ENCODE assay signal across 20 cellular contexts in genomic region chr3:38086496-38086895, GRCh38. TPM values are rescaled to one million over a fixed set of nuclear protein-coding genes. Genes with fewer than 3 reads are reported as not detected.
DNase-seq lines count a peak whose midpoint lies in the region; ATAC-seq and TF ChIP-seq lines count a peak whose summit lies in the region.
"Had no signal": no experiment of that assay in that cellular context is flagged by ENCODE, and none has a peak within 500 bp of the region (broad histone marks: within the 10 kb centered on the region; RNA-seq: fewer than 3 reads in every experiment).

No MANE protein-coding gene starts in this region.

- no peak overlapping the region for H3K27ac ChIP-seq in right lobe of liver
- H3K27ac ChIP-seq: A549; BLaER1 treated with 17β-estradiol and CSF1 and Interleukin-3, amounts not matched to agents 10 nM and 100 nM had no signal

- TF ChIP-seq POLR2A in right lobe of liver (IDR thresholded peaks at IDR 0.05): no peak

- H3K27ac Mint-ChIP-seq in natural killer cell: peak overlapping the region; percentile 83 to 88
- H3K27ac Mint-ChIP-seq in natural killer cell treated with Interleukin-12 subunit alpha and Interleukin-12 subunit beta and Interleukin-15 and Interleukin-18, amount 100 ng/mL, for 72 hours: no peak overlapping the region
- H3K27ac Mint-ChIP-seq in T-helper 17 cell: peak overlapping the region; percentile 92
- no peak overlapping the region for H3K27ac Mint-ChIP-seq in activated naive CD4-positive, alpha-beta T cell treated with anti-CD3 and anti-CD28 coated beads, Interleukin-2, amount 10 ng/mL, durations not matched to agents 7 days and 5 days
- H3K27ac Mint-ChIP-seq: CD8-positive, alpha-beta T cell; HFFc6 had no signal

- H3K9me3 ChIP-seq in T-helper 17 cell (ENCODE audit: control insufficient read depth, low read length, poor library complexity, severe bottlenecking) (peaks cover 6% of the 10 kb centered on the region), right lobe of liver (no peaks in the 10 kb centered on the region)
- H3K9me3 ChIP-seq: A549, BE2C had no signal

- intact Hi-C loops in natural killer cell (cut with micrococcal nuclease) (no loop called here), right lobe of liver (cut with DNase I) (no loop called here)

- no peaks in the 10 kb centered on the region for H3K27me3 ChIP-seq in right lobe of liver
- H3K27me3 ChIP-seq: BE2C; BLaER1 treated with 17β-estradiol and CSF1 and Interleukin-3, amounts not matched to agents 10 nM and 100 nM had no signal

- H3K36me3 Mint-ChIP-seq in natural killer cell (no peaks in the 10 kb centered on the region), T-helper 17 cell (ENCODE audit: low read depth) (peaks cover 6% of the 10 kb centered on the region)
- H3K36me3 Mint-ChIP-seq in natural killer cell treated with Interleukin-12 subunit alpha and Interleukin-12 subunit beta and Interleukin-15 and Interleukin-18, amount 100 ng/mL, for 72 hours: peaks cover 9% of the 10 kb centered on the region
- H3K36me3 Mint-ChIP-seq in activated naive CD4-positive, alpha-beta T cell treated with anti-CD3 and anti-CD28 coated beads, Interleukin-2, amount 10 ng/mL, durations not matched to agents 7 days and 5 days: peaks cover 3% of the 10 kb centered on the region

- 50% methylated on average over 2 of the region's 3 CpGs for WGBS in right lobe of liver (ENCODE audit: insufficient coverage, low coverage, low lambda C conversion rate, missing lambda C conversion rate)

- H3K36me3 ChIP-seq in right lobe of liver: no peaks in the 10 kb centered on the region
- H3K36me3 ChIP-seq: BE2C; BLaER1 treated with 17β-estradiol and CSF1 and Interleukin-3, amounts not matched to agents 10 nM and 100 nM; HAP-1 had no signal

- H3K4me1 Mint-ChIP-seq in natural killer cell: peaks cover 0 to 11% of the 10 kb centered on the region in 2 donors
- peaks cover 7 to 9% of the 10 kb centered on the region in 2 donors for H3K4me1 Mint-ChIP-seq in natural killer cell treated with Interleukin-12 subunit alpha and Interleukin-12 subunit beta and Interleukin-15 and Interleukin-18, amount 100 ng/mL, for 72 hours (ENCODE audit: low read depth in 2 of 2)
- peaks cover 4% of the 10 kb centered on the region for H3K4me1 Mint-ChIP-seq in T-helper 17 cell
- no peaks in the 10 kb centered on the region for H3K4me1 Mint-ChIP-seq in activated naive CD4-positive, alpha-beta T cell treated with anti-CD3 and anti-CD28 coated beads, Interleukin-2, amount 10 ng/mL, durations not matched to agents 7 days and 5 days

- H3K4me1 ChIP-seq in right lobe of liver: peaks cover 0 to 11% (median 0%) of the 10 kb centered on the region in 4 donors
- H3K4me1 ChIP-seq: A549, BE2C, Caco-2, HAP-1 had no signal

- CTCF ChIA-PET in activated naive CD4-positive, alpha-beta T cell treated with anti-CD3 and anti-CD28 coated beads, Interleukin-2, amount 10 ng/mL, durations not matched to agents 7 days and 5 days (lab: Charles Lee): no interaction called here

- H3K4me3 Mint-ChIP-seq in natural killer cell (no peak overlapping the region), T-helper 17 cell (no peak overlapping the region)
- no peak overlapping the region for H3K4me3 Mint-ChIP-seq in natural killer cell treated with Interleukin-12 subunit alpha and Interleukin-12 subunit beta and Interleukin-15 and Interleukin-18, amount 100 ng/mL, for 72 hours
- no peak overlapping the region for H3K4me3 Mint-ChIP-seq in activated naive CD4-positive, alpha-beta T cell treated with anti-CD3 and anti-CD28 coated beads, Interleukin-2, amount 10 ng/mL, durations not matched to agents 7 days and 5 days
- H3K4me3 Mint-ChIP-seq: CD8-positive, alpha-beta T cell; HFFc6 had no signal

- H3K9me3 Mint-ChIP-seq in natural killer cell: peaks cover 5 to 6% of the 10 kb centered on the region in 2 donors
- peaks cover 6% of the 10 kb centered on the region for H3K9me3 Mint-ChIP-seq in natural killer cell treated with Interleukin-12 subunit alpha and Interleukin-12 subunit beta and Interleukin-15 and Interleukin-18, amount 100 ng/mL, for 72 hours
- H3K9me3 Mint-ChIP-seq in activated naive CD4-positive, alpha-beta T cell treated with anti-CD3 and anti-CD28 coated beads, Interleukin-2, amount 10 ng/mL, durations not matched to agents 7 days and 5 days: peaks cover 14% of the 10 kb centered on the region

- ATAC-seq in natural killer cell (no peak), T-helper 17 cell (no peak), right lobe of liver (peak; percentile 60 to 90 (median 81))
- ATAC-seq in natural killer cell treated with Interleukin-12 subunit alpha and Interleukin-12 subunit beta and Interleukin-15 and Interleukin-18, amount 100 ng/mL, for 72 hours: no peak
- ATAC-seq: CD8-positive, alpha-beta T cell had no signal

- no peak overlapping the region for H3K4me3 ChIP-seq in right lobe of liver
- H3K4me3 ChIP-seq: A549; BLaER1 treated with 17β-estradiol and CSF1 and Interleukin-3, amounts not matched to agents 10 nM and 100 nM; HAP-1 had no signal

- TF ChIP-seq CTCF in natural killer cell (IDR thresholded peaks at IDR 0.05): no peak
- TF ChIP-seq CTCF in right lobe of liver (IDR thresholded peaks at IDR 0.05): no peak

- H3K27me3 Mint-ChIP-seq in natural killer cell (ENCODE audit: low read depth in 2 of 2): peaks cover 0 to 3% of the 10 kb centered on the region in 2 donors
- H3K27me3 Mint-ChIP-seq in natural killer cell treated with Interleukin-12 subunit alpha and Interleukin-12 subunit beta and Interleukin-15 and Interleukin-18, amount 100 ng/mL, for 72 hours: no peaks in the 10 kb centered on the region
- H3K27me3 Mint-ChIP-seq in T-helper 17 cell: no peaks in the 10 kb centered on the region
- peaks cover 5% of the 10 kb centered on the region for H3K27me3 Mint-ChIP-seq in activated naive CD4-positive, alpha-beta T cell treated with anti-CD3 and anti-CD28 coated beads, Interleukin-2, amount 10 ng/mL, durations not matched to agents 7 days and 5 days

- no peak for DNase-seq in natural killer cell
- DNase-seq in natural killer cell treated with Interleukin-12 subunit alpha and Interleukin-12 subunit beta and Interleukin-15 and Interleukin-18, amount 100 ng/mL, for 72 hours (ENCODE audit: low spot score): no peak
- no peak for DNase-seq in T-helper 17 cell
- no peak for DNase-seq in right lobe of liver
- no peak for DNase-seq in stimulated activated CD4-positive, alpha-beta T cell treated with anti-CD3 and anti-CD28 coated beads, Interleukin-12 subunit alpha, Interleukin-12 subunit beta, amount 100 ng/mL, for 4 hours
- DNase-seq in activated naive CD4-positive, alpha-beta T cell treated with anti-CD3 and anti-CD28 coated beads, Interleukin-2, amount 10 ng/mL, durations not matched to agents 7 days and 5 days: no peak
- DNase-seq in NCI-H774 (lab: John Stamatoyannopoulos, UW): no peak
- DNase-seq: 8988T; ACHN; AML-193; BE2C; Caco-2; CD8-positive, alpha-beta T cell; DMS153; DND-41; GOT3; HFFc6 had no signal

RNA-seq across cellular contexts. Expression of gene DLEC1, which starts 47.5 kb away (rescaled TPM):
- total RNA-seq in natural killer cell (1 to 10 TPM; 6.1 to 7.5 (median 7.0) TPM), T-helper 17 cell (10 to 100 TPM in 1 of 2 donors, 1 to 10 TPM in 1; 8.6 to 16.3 TPM), right lobe of liver (under 1 TPM in 4 of 6 experiments, not detected in 2; 0.04 to 0.18 (median 0.15) TPM)
- under 1 TPM; 0.25 to 0.52 TPM for total RNA-seq in natural killer cell treated with Interleukin-12 subunit alpha and Interleukin-12 subunit beta and Interleukin-15 and Interleukin-18, amount 100 ng/mL, for 72 hours

RNA-seq across cellular contexts. Expression of gene ACAA1, which starts 50.4 kb away (rescaled TPM):
- total RNA-seq in natural killer cell (100 to 1,000 TPM in 1 of 3 donors, 10 to 100 TPM in 2; 79.4 to 101 (median 93.9) TPM), T-helper 17 cell (10 to 100 TPM; 78.2 to 79.3 TPM), right lobe of liver (100 to 1,000 TPM; 192 to 441 (median 309) TPM)
- total RNA-seq in natural killer cell treated with Interleukin-12 subunit alpha and Interleukin-12 subunit beta and Interleukin-15 and Interleukin-18, amount 100 ng/mL, for 72 hours: 10 to 100 TPM; 78.6 to 88.2 TPM

RNA-seq across cellular contexts. Expression of gene MYD88, which starts 52.0 kb away (rescaled TPM):
- total RNA-seq in natural killer cell (10 to 100 TPM; 60.5 to 71.0 (median 67.7) TPM), T-helper 17 cell (10 to 100 TPM; 44.0 to 45.5 TPM), right lobe of liver (10 to 100 TPM; 24.3 to 57.3 (median 37.0) TPM)
- total RNA-seq in natural killer cell treated with Interleukin-12 subunit alpha and Interleukin-12 subunit beta and Interleukin-15 and Interleukin-18, amount 100 ng/mL, for 72 hours: 10 to 100 TPM; 55.8 to 63.1 TPM

RNA-seq across cellular contexts. Expression of gene PLCD1, which starts 57.1 kb away (rescaled TPM):
- total RNA-seq in natural killer cell (10 to 100 TPM; 27.7 to 38.1 (median 29.4) TPM), T-helper 17 cell (10 to 100 TPM; 61.8 to 67.1 TPM), right lobe of liver (10 to 100 TPM in 1 of 6 experiments, 1 to 10 TPM in 5; 6.5 to 10.2 (median 7.7) TPM)
- 1 to 10 TPM; 5.8 to 7.7 TPM for total RNA-seq in natural killer cell treated with Interleukin-12 subunit alpha and Interleukin-12 subunit beta and Interleukin-15 and Interleukin-18, amount 100 ng/mL, for 72 hours

Comparison
In these comparisons a context has a peak if more than half of its experiments do, and no peak if none do; other contexts are left out.
1. H3K27ac Mint-ChIP-seq: peak in natural killer cell (2 of 2) and T-helper 17 cell (single experiment); none in natural killer cell treated with Interleukin-12 subunit alpha and Interleukin-12 subunit beta and Interleukin-15 and Interleukin-18, amount 100 ng/mL, for 72 hours (0 of 2) and activated naive CD4-positive, alpha-beta T cell treated with anti-CD3 and anti-CD28 coated beads, Interleukin-2, amount 10 ng/mL, durations not matched to agents 7 days and 5 days (single experiment).
2. RNA of gene DLEC1, which starts 47.5 kb away (total RNA-seq): 8.6 to 16.3 TPM in T-helper 17 cell and 6.1 to 7.5 TPM in natural killer cell; 0.25 to 0.52 TPM in natural killer cell treated with Interleukin-12 subunit alpha and Interleukin-12 subunit beta and Interleukin-15 and Interleukin-18, amount 100 ng/mL, for 72 hours and 0.04 to 0.18 TPM in right lobe of liver; every median in the first group is over 4 times any median in the second.
3. ATAC-seq: peak in right lobe of liver (4 of 4); none in natural killer cell (0 of 3), natural killer cell treated with Interleukin-12 subunit alpha and Interleukin-12 subunit beta and Interleukin-15 and Interleukin-18, amount 100 ng/mL, for 72 hours (0 of 2) and T-helper 17 cell (single experiment).